Comparison of ENCODE assay signal across 8 cellular contexts in the genomic region with DNA sequence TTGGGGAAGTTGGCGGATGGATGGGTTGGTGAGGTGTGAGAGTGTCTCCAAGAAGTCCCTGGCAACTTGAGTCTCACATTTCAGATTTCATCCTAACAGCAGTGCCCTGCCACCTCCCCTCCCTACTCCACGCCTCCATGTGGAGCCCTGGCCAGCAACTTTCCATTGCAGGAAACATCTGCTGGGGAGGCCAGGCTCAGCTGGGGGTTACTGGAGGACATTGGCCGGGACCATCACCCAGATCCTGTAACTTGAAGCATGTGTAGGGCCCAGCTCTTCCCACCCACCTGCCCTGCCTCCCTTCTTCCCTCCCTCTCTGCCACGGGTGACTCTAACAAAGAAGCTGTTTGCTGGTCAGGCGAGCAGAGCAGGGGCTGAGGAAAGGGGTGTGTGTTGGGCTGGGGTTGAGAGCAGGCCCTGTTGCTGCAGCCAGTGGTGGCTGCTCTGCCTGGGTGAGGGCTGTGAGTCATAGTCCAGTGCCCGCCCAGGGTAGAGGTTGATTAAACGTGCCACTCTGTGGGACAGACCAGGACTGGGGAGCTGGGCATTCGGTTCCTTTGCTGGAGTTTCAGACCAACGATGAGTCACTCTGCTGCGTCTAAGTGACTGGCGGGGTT.
DNase-seq lines count a peak whose midpoint lies in the region; ATAC-seq and TF ChIP-seq lines count a peak whose summit lies in the region.

No MANE protein-coding gene starts in this region.

- H3K9me3 Mint-ChIP-seq in naive thymus-derived CD4-positive, alpha-beta T cell, result no peaks in the 10 kb centered on the region
- no peaks in the 10 kb centered on the region for H3K9me3 Mint-ChIP-seq in activated CD8-positive, alpha-beta memory T cell treated with anti-CD3 and anti-CD28 coated beads, Interleukin-2, amount 10 ng/mL, durations not matched to agents 7 days and 5 days (ENCODE audit: low read depth)

- no peak overlapping the region for H3K27ac Mint-ChIP-seq in naive thymus-derived CD4-positive, alpha-beta T cell
- H3K27ac Mint-ChIP-seq in activated CD8-positive, alpha-beta memory T cell treated with anti-CD3 and anti-CD28 coated beads, Interleukin-2, amount 10 ng/mL, durations not matched to agents 7 days and 5 days, result no peak overlapping the region

- no peaks in the 10 kb centered on the region for H3K27me3 ChIP-seq in naive thymus-derived CD4-positive, alpha-beta T cell (ENCODE audit: control insufficient read depth in 2 of 2, insufficient read depth in 2 of 2, low read length in 2 of 2)

- no peak overlapping the region for H3K4me3 Mint-ChIP-seq in naive thymus-derived CD4-positive, alpha-beta T cell
- H3K4me3 Mint-ChIP-seq in activated CD8-positive, alpha-beta memory T cell treated with anti-CD3 and anti-CD28 coated beads, Interleukin-2, amount 10 ng/mL, durations not matched to agents 7 days and 5 days, result no peak overlapping the region

- H3K4me1 ChIP-seq in naive thymus-derived CD4-positive, alpha-beta T cell (ENCODE audit: control insufficient read depth in 2 of 2, insufficient read depth in 2 of 2, low read length in 2 of 2), result no peaks in the 10 kb centered on the region

- no peak for TF ChIP-seq CTCF in fibroblast of mammary gland (conservative IDR thresholded peaks at IDR 0.05; ENCODE audit: control insufficient read depth, insufficient read depth, low read depth, low read length)

- H3K36me3 ChIP-seq in naive thymus-derived CD4-positive, alpha-beta T cell (ENCODE audit: control insufficient read depth in 2 of 3, insufficient read depth in 3 of 3, low read length in 3 of 3), result no peaks in the 10 kb centered on the region

- ATAC-seq in naive thymus-derived CD4-positive, alpha-beta T cell, result no peak
- no peak for ATAC-seq in activated CD8-positive, alpha-beta memory T cell treated with anti-CD3 and anti-CD28 coated beads, Interleukin-2, amount 10 ng/mL, durations not matched to agents 7 days and 5 days

- H3K4me3 ChIP-seq in fibroblast of mammary gland (ENCODE audit: control insufficient read depth, low read depth, low read length), result no peak overlapping the region
- H3K4me3 ChIP-seq in naive thymus-derived CD4-positive, alpha-beta T cell (ENCODE audit: low read length), result no peak overlapping the region

- CTCF ChIA-PET in naive thymus-derived CD4-positive, alpha-beta T cell (lab: Charles Lee), result interaction anchor here (1.1 kb wide), 1 partner anchor 14 kb away, joined by 4 read pairs; no protein-coding TSS in a partner anchor
- CTCF ChIA-PET in activated CD8-positive, alpha-beta memory T cell treated with anti-CD3 and anti-CD28 coated beads, Interleukin-2, amount 10 ng/mL, durations not matched to agents 7 days and 5 days (lab: Charles Lee), result interaction anchor here (1.1 to 1.6 kb wide), 4 partner anchors 14 to 79 kb away, joined by 3 to 5 read pairs (median 4); no protein-coding TSS in a partner anchor

- peak; percentile 84 for DNase-seq in EL
- DNase-seq in RKO (ENCODE audit: low spot score), result peak; percentile 21
- peak; percentile 16 for DNase-seq in fibroblast of mammary gland (ENCODE audit: low read depth)
- peak; percentile 79 for DNase-seq in renal cortical epithelial cell (ENCODE audit: low read depth)
- DNase-seq in amniotic stem cell (lab: John Stamatoyannopoulos, UW), result no peak
- no peak for DNase-seq in NCI-H748 (lab: John Stamatoyannopoulos, UW; ENCODE audit: unreplicated experiment)
- DNase-seq in naive thymus-derived CD4-positive, alpha-beta T cell, result no peak
- no peak for DNase-seq in activated CD8-positive, alpha-beta memory T cell treated with anti-CD3 and anti-CD28 coated beads, Interleukin-2, amount 10 ng/mL, durations not matched to agents 7 days and 5 days

- peaks cover 0 to 19% (median 5%) of the 10 kb centered on the region in 5 donors for H3K36me3 Mint-ChIP-seq in naive thymus-derived CD4-positive, alpha-beta T cell
- H3K36me3 Mint-ChIP-seq in activated CD8-positive, alpha-beta memory T cell treated with anti-CD3 and anti-CD28 coated beads, Interleukin-2, amount 10 ng/mL, durations not matched to agents 7 days and 5 days, result peaks cover 13% of the 10 kb centered on the region

- intact Hi-C loops in naive thymus-derived CD4-positive, alpha-beta T cell (cut with micrococcal nuclease), result no loop called here

- H3K27ac ChIP-seq in naive thymus-derived CD4-positive, alpha-beta T cell (ENCODE audit: low read depth, low read length), result no peak overlapping the region

- no peaks in the 10 kb centered on the region for H3K27me3 Mint-ChIP-seq in naive thymus-derived CD4-positive, alpha-beta T cell
- no peaks in the 10 kb centered on the region for H3K27me3 Mint-ChIP-seq in activated CD8-positive, alpha-beta memory T cell treated with anti-CD3 and anti-CD28 coated beads, Interleukin-2, amount 10 ng/mL, durations not matched to agents 7 days and 5 days

- POLR2A ChIA-PET in naive thymus-derived CD4-positive, alpha-beta T cell (lab: Charles Lee), result no interaction called here

- H3K4me1 Mint-ChIP-seq in naive thymus-derived CD4-positive, alpha-beta T cell, result peaks cover 0 to 3% (median 0%) of the 10 kb centered on the region in 7 donors
- no peaks in the 10 kb centered on the region for H3K4me1 Mint-ChIP-seq in activated CD8-positive, alpha-beta memory T cell treated with anti-CD3 and anti-CD28 coated beads, Interleukin-2, amount 10 ng/mL, durations not matched to agents 7 days and 5 days

- no peaks in the 10 kb centered on the region for H3K9me3 ChIP-seq in naive thymus-derived CD4-positive, alpha-beta T cell (ENCODE audit: control insufficient read depth in 2 of 3, low read length in 3 of 3)

Comparison
In these comparisons a context has a peak if more than half of its experiments do, and no peak if none do; other contexts are left out.
1. DNase-seq: peak in EL (single experiment), RKO (single experiment), fibroblast of mammary gland (single experiment) and renal cortical epithelial cell (single experiment); none in amniotic stem cell (single experiment), NCI-H748 (single experiment), naive thymus-derived CD4-positive, alpha-beta T cell (0 of 9) and activated CD8-positive, alpha-beta memory T cell treated with anti-CD3 and anti-CD28 coated beads, Interleukin-2, amount 10 ng/mL, durations not matched to agents 7 days and 5 days (single experiment).